8 cellular contexts compared by ENCODE assay signal in the genomic region with DNA sequence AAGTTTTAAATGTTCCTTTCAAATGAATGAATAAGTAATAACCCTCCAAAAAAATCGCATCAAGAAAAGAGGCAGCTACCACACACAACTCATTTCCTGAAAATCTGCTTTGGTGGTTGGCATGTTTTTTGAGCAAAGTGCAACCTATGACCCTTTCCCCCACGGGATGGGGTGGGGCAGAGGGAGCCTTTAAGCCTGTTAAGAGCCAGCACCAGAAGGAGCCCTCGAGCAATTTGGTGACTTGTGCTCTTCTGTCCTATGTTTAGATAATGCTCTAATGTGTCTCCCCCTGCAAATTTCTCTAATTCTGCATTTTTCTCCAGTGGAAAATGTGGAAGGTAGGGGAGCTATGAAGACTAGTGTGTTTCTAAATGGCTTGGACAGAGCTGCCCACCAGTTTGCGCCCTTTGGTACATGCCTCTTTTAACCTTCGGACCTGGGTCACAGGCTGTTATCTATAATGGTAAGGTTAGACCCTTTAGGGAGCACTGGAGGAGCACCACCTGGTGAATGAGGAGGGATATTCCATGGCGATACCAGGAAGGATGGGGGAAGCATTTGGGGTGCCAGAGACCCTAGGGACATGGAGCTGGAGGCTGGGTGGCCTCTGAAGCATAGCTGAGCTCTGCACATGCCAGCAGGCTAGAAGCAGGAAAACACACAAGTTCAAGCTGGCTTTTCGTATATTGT. TPM values are rescaled to one million over a fixed set of nuclear protein-coding genes. Genes with fewer than 3 reads are reported as not detected.
DNase-seq lines count a peak whose midpoint lies in the region; ATAC-seq and TF ChIP-seq lines count a peak whose summit lies in the region.

No MANE protein-coding gene starts in this region.

- H3K4me3 Mint-ChIP-seq in activated T-cell treated with anti-CD3 and anti-CD28 coated beads, Interleukin-2, amount 50 U/mL, for 4 hours: peak overlapping the region; percentile 82

- no peaks in the 10 kb centered on the region for H3K27me3 Mint-ChIP-seq in activated T-cell treated with anti-CD3 and anti-CD28 coated beads, Interleukin-2, amount 50 U/mL, for 4 hours (ENCODE audit: low read depth)

- TF ChIP-seq CTCF in BE2C (IDR thresholded peaks at IDR 0.05; ENCODE audit: low read depth, low read length): peak; percentile 11; the same call in 1 of the 2 replicates
- no peak for TF ChIP-seq CTCF in tibial artery (IDR thresholded peaks at IDR 0.05)

- peak overlapping the region; percentile 59 for H3K27ac ChIP-seq in KOPT-K1 (ENCODE audit: low read depth, low read length, poor library complexity, severe bottlenecking)
- no peak overlapping the region for H3K27ac ChIP-seq in tibial artery

- H3K4me1 ChIP-seq in BE2C (no peaks in the 10 kb centered on the region), tibial artery (peaks cover 0 to 22% (median 17%) of the 10 kb centered on the region in 4 donors)

- intact Hi-C loops in tibial artery (cut with DNase I; ENCODE audit: low total_unique reads): no loop called here

- H3K36me3 Mint-ChIP-seq in activated T-cell treated with anti-CD3 and anti-CD28 coated beads, Interleukin-2, amount 50 U/mL, for 4 hours (ENCODE audit: insufficient read depth): peaks cover 8% of the 10 kb centered on the region

- no peaks in the 10 kb centered on the region for H3K9me3 Mint-ChIP-seq in activated T-cell treated with anti-CD3 and anti-CD28 coated beads, Interleukin-2, amount 50 U/mL, for 4 hours

- DNase-seq in BE2C (no peak), iris pigment epithelial cell (ENCODE audit: low read depth) (peak; percentile 14), tibial artery (no peak)
- no peak for DNase-seq in activated T-cell treated with anti-CD3 and anti-CD28 coated beads, Interleukin-2, amount 50 U/mL, for 4 hours

- H3K4me1 Mint-ChIP-seq in activated T-cell treated with anti-CD3 and anti-CD28 coated beads, Interleukin-2, amount 50 U/mL, for 4 hours (ENCODE audit: low read depth): peaks cover 46% of the 10 kb centered on the region

- H3K27me3 ChIP-seq in BE2C: peaks cover 32% of the 10 kb centered on the region
- no peaks in the 10 kb centered on the region for H3K27me3 ChIP-seq in tibial artery

- H3K9me3 ChIP-seq in BE2C (no peaks in the 10 kb centered on the region), KOPT-K1 (ENCODE audit: insufficient read depth, low read length, poor library complexity, severe bottlenecking) (no peaks in the 10 kb centered on the region), tibial artery (no peaks in the 10 kb centered on the region)

- peak; percentile 28 to 33 for ATAC-seq in activated T-cell treated with anti-CD3 and anti-CD28 coated beads, Interleukin-2, amount 50 U/mL, for 4 hours
- no peak for ATAC-seq in GM18861 (IDR thresholded peaks at IDR 0.05; ENCODE audit: unreplicated experiment)
- ATAC-seq in HG03565 (IDR thresholded peaks at IDR 0.05; ENCODE audit: unreplicated experiment): no peak
- ATAC-seq in HG03095 (IDR thresholded peaks at IDR 0.05; ENCODE audit: unreplicated experiment): no peak

- H3K4me3 ChIP-seq in BE2C (ENCODE audit: low read depth, low read length): no peak overlapping the region
- H3K4me3 ChIP-seq in tibial artery: no peak overlapping the region

- H3K36me3 ChIP-seq in BE2C: peaks cover 10% of the 10 kb centered on the region
- H3K36me3 ChIP-seq in KOPT-K1 (ENCODE audit: insufficient read depth, low read length): peaks cover 43% of the 10 kb centered on the region
- H3K36me3 ChIP-seq in tibial artery: peaks cover 2 to 28% (median 10%) of the 10 kb centered on the region in 3 donors

RNA-seq across cellular contexts. Expression of gene PYCARD, which starts 1.6 kb away (rescaled TPM):
- not detected for polyA plus RNA-seq in BE2C (2012; ENCODE audit: insufficient read depth, insufficient read length, low read depth)
- 1 to 10 TPM; 1.3 to 2.7 (median 2.5) TPM for total RNA-seq in activated T-cell treated with anti-CD3 and anti-CD28 coated beads, Interleukin-2, amount 50 U/mL, for 4 hours

RNA-seq across cellular contexts. Expression of gene TRIM72, which starts 13.0 kb away (rescaled TPM):
- 0.54 TPM for polyA plus RNA-seq in BE2C (2012; ENCODE audit: insufficient read depth, insufficient read length, low read depth)
- not detected for total RNA-seq in activated T-cell treated with anti-CD3 and anti-CD28 coated beads, Interleukin-2, amount 50 U/mL, for 4 hours

RNA-seq across cellular contexts. Expression of gene PYDC1, which starts 16.0 kb away (rescaled TPM):
- not detected for polyA plus RNA-seq in BE2C (2012; ENCODE audit: insufficient read depth, insufficient read length, low read depth)
- total RNA-seq in activated T-cell treated with anti-CD3 and anti-CD28 coated beads, Interleukin-2, amount 50 U/mL, for 4 hours: not detected

RNA-seq across cellular contexts. Expression of gene FUS, which starts 21.0 kb away (rescaled TPM):
- polyA plus RNA-seq in BE2C (2012; ENCODE audit: insufficient read depth, insufficient read length, low read depth): 509 TPM
- 100 to 1,000 TPM; 783 to 850 (median 809) TPM for total RNA-seq in activated T-cell treated with anti-CD3 and anti-CD28 coated beads, Interleukin-2, amount 50 U/mL, for 4 hours

RNA-seq across cellular contexts. Expression of gene PRSS36, which starts 51.1 kb away (rescaled TPM):
- 2.3 TPM for polyA plus RNA-seq in BE2C (2012; ENCODE audit: insufficient read depth, insufficient read length, low read depth)
- under 1 TPM in 2 of 3 donors, not detected in 1; 0.40 to 0.78 TPM for total RNA-seq in activated T-cell treated with anti-CD3 and anti-CD28 coated beads, Interleukin-2, amount 50 U/mL, for 4 hours

Comparison
In these comparisons a context has a peak if more than half of its experiments do, and no peak if none do; other contexts are left out.
1. ATAC-seq: peak in activated T-cell treated with anti-CD3 and anti-CD28 coated beads, Interleukin-2, amount 50 U/mL, for 4 hours (2 of 2); none in GM18861 (single experiment), HG03565 (single experiment) and HG03095 (single experiment).